ENCODE assay signal across 1 cellular context in genomic region chr2:106944220-106944619, GRCh38.
TF ChIP-seq lines count a peak whose summit lies in the region.

No MANE protein-coding gene starts in this region.

TF ChIP-seq in IMR-90, 13 proteins besides CTCF, POLR2A, EP300 and RAD21:
- TF ChIP-seq FOS (IDR thresholded peaks at IDR 0.05; ENCODE audit: low read depth, low read length) (no peak), CEBPB (IDR thresholded peaks at IDR 0.05; ENCODE audit: low read depth, low read length) (no peak), MXI1 (IDR thresholded peaks at IDR 0.05; ENCODE audit: borderline replicate concordance, low read depth, low read length) (no peak), MAZ (IDR thresholded peaks at IDR 0.05; ENCODE audit: borderline replicate concordance, low read depth, low read length) (no peak), ELK1 (IDR thresholded peaks at IDR 0.05; ENCODE audit: borderline replicate concordance, low read depth, low read length) (no peak), SMC3 (IDR thresholded peaks at IDR 0.05; ENCODE audit: low read depth, low read length) (no peak), USF2 (IDR thresholded peaks at IDR 0.05; ENCODE audit: low read depth, low read length) (no peak), BHLHE40 (IDR thresholded peaks at IDR 0.05; ENCODE audit: low read depth, low read length) (no peak), CHD1 (IDR thresholded peaks at IDR 0.05; ENCODE audit: low read depth, low read length) (no peak), MAFK (IDR thresholded peaks at IDR 0.05; ENCODE audit: low read depth, low read length) (no peak), NFE2L2 (IDR thresholded peaks at IDR 0.05; ENCODE audit: low read depth, low read length) (no peak), RCOR1 (IDR thresholded peaks at IDR 0.05; ENCODE audit: insufficient replicate concordance, low read length) (no peak), RFX5 (IDR thresholded peaks at IDR 0.05; ENCODE audit: low read depth, low read length) (no peak)
